11 cellular contexts compared by ENCODE assay signal in genomic region chr21:23886828-23887708, GRCh38.
DNase-seq lines count a peak whose midpoint lies in the region; ATAC-seq and TF ChIP-seq lines count a peak whose summit lies in the region.
"Had no signal": no experiment of that assay in that cellular context is flagged by ENCODE, and none has a peak within 500 bp of the region (broad histone marks: within the 10 kb centered on the region; RNA-seq: fewer than 3 reads in every experiment).

No MANE protein-coding gene starts in this region.

- H3K79me2 ChIP-seq in Karpas-422 (ENCODE audit: low read length) = no peaks in the 10 kb centered on the region

- H3K4me3 Mint-ChIP-seq in activated T-cell treated with anti-CD3 and anti-CD28 coated beads, Interleukin-2, amount 50 U/mL, for 72 hours = peak overlapping the region; percentile 66 to 72
- peak overlapping the region; percentile 55 for H3K4me3 Mint-ChIP-seq in activated T-helper 1 cell treated with anti-CD3 and anti-CD28 coated beads, Interleukin-12 subunit alpha, Interleukin-12 subunit beta, Interleukin-2, Interleukin-4 antibody, amounts not matched to agents 30 ng/mL and 10 ng/mL and 1 ng/mL, durations not matched to agents 14 hours and 24 hours and 36 hours
- peak overlapping the region; percentile 76 for H3K4me3 Mint-ChIP-seq in stimulated activated memory B cell treated with anti-CD40 and anti-IgM and Interleukin-4, amounts not matched to agents 10 μg/mL and 1 μg/mL and 100 μg/mL, for 72 hours

- no peak overlapping the region for H2AFZ ChIP-seq in Karpas-422 (ENCODE audit: low read length)

- H3K27ac ChIP-seq in Karpas-422 (ENCODE audit: low read length) (no peak overlapping the region), psoas muscle (no peak overlapping the region)
- H3K27ac ChIP-seq: colonic mucosa had no signal

- H3K36me3 Mint-ChIP-seq in activated T-cell treated with anti-CD3 and anti-CD28 coated beads, Interleukin-2, amount 50 U/mL, for 72 hours (ENCODE audit: insufficient read depth in 2 of 2) = no peaks in the 10 kb centered on the region
- H3K36me3 Mint-ChIP-seq in activated T-helper 1 cell treated with anti-CD3 and anti-CD28 coated beads, Interleukin-12 subunit alpha, Interleukin-12 subunit beta, Interleukin-2, Interleukin-4 antibody, amounts not matched to agents 30 ng/mL and 10 ng/mL and 1 ng/mL, durations not matched to agents 14 hours and 24 hours and 36 hours (ENCODE audit: low read depth) = no peaks in the 10 kb centered on the region
- no peaks in the 10 kb centered on the region for H3K36me3 Mint-ChIP-seq in stimulated activated memory B cell treated with anti-CD40 and anti-IgM and Interleukin-4, amounts not matched to agents 10 μg/mL and 1 μg/mL and 100 μg/mL, for 72 hours

- H3K4me1 ChIP-seq in Karpas-422 (ENCODE audit: low read length) = no peaks in the 10 kb centered on the region
- no peaks in the 10 kb centered on the region for H3K4me1 ChIP-seq in psoas muscle
- H3K4me1 ChIP-seq: colonic mucosa had no signal

- H3K4me2 ChIP-seq in Karpas-422 (ENCODE audit: low read depth, low read length, poor library complexity, severe bottlenecking) = no peak overlapping the region

- no peaks in the 10 kb centered on the region for H3K9me2 ChIP-seq in Karpas-422 (replicated peaks; ENCODE audit: insufficient read depth, low read length)

- H3K9me3 ChIP-seq in Karpas-422 (ENCODE audit: low read length) (peaks cover 10% of the 10 kb centered on the region), psoas muscle (no peaks in the 10 kb centered on the region)
- H3K9me3 ChIP-seq: colonic mucosa had no signal

- no peaks in the 10 kb centered on the region for H3K27me3 ChIP-seq in Karpas-422 (ENCODE audit: low read length)
- no peaks in the 10 kb centered on the region for H3K27me3 ChIP-seq in psoas muscle (ENCODE audit: insufficient read depth in 3 of 3, low read length in 2 of 3)
- H3K27me3 ChIP-seq: colonic mucosa had no signal

- peaks cover 8% of the 10 kb centered on the region for H3K4me1 Mint-ChIP-seq in activated T-cell treated with anti-CD3 and anti-CD28 coated beads, Interleukin-2, amount 50 U/mL, for 72 hours (ENCODE audit: low read depth)
- H3K4me1 Mint-ChIP-seq in activated T-helper 1 cell treated with anti-CD3 and anti-CD28 coated beads, Interleukin-12 subunit alpha, Interleukin-12 subunit beta, Interleukin-2, Interleukin-4 antibody, amounts not matched to agents 30 ng/mL and 10 ng/mL and 1 ng/mL, durations not matched to agents 14 hours and 24 hours and 36 hours (ENCODE audit: low read depth) = peaks cover 9% of the 10 kb centered on the region
- H3K4me1 Mint-ChIP-seq in stimulated activated memory B cell treated with anti-CD40 and anti-IgM and Interleukin-4, amounts not matched to agents 10 μg/mL and 1 μg/mL and 100 μg/mL, for 72 hours = peaks cover 16% of the 10 kb centered on the region

- intact Hi-C loops in activated T-helper 1 cell treated with anti-CD3 and anti-CD28 coated beads, Interleukin-12 subunit alpha, Interleukin-12 subunit beta, Interleukin-2, Interleukin-4 antibody, amounts not matched to agents 30 ng/mL and 10 ng/mL and 1 ng/mL, durations not matched to agents 14 hours and 24 hours and 36 hours (cut with micrococcal nuclease) = no loop called here
- intact Hi-C loops in psoas muscle (cut with DNase I) = no loop called here

- no peaks in the 10 kb centered on the region for H3K9me3 Mint-ChIP-seq in activated T-cell treated with anti-CD3 and anti-CD28 coated beads, Interleukin-2, amount 50 U/mL, for 72 hours
- H3K9me3 Mint-ChIP-seq in activated T-helper 1 cell treated with anti-CD3 and anti-CD28 coated beads, Interleukin-12 subunit alpha, Interleukin-12 subunit beta, Interleukin-2, Interleukin-4 antibody, amounts not matched to agents 30 ng/mL and 10 ng/mL and 1 ng/mL, durations not matched to agents 14 hours and 24 hours and 36 hours = no peaks in the 10 kb centered on the region
- no peaks in the 10 kb centered on the region for H3K9me3 Mint-ChIP-seq in stimulated activated memory B cell treated with anti-CD40 and anti-IgM and Interleukin-4, amounts not matched to agents 10 μg/mL and 1 μg/mL and 100 μg/mL, for 72 hours

- peak in 1 of 2 donors; percentile 37 for ATAC-seq in activated T-cell treated with anti-CD3 and anti-CD28 coated beads, Interleukin-2, amount 50 U/mL, for 72 hours (replicated peaks in 1 of 2)
- ATAC-seq in stimulated activated memory B cell treated with anti-CD40 and anti-IgM and Interleukin-4, amounts not matched to agents 10 μg/mL and 1 μg/mL and 100 μg/mL, for 72 hours = no peak
- no peak for ATAC-seq in psoas muscle

- no peaks in the 10 kb centered on the region for H4K20me1 ChIP-seq in Karpas-422 (ENCODE audit: insufficient read depth, low read depth, low read length)

- WGBS in psoas muscle, 3 donors = 74 to 85% (median 83%) methylated on average over 18 to 20 of the region's 20 CpGs

- DNase-seq in activated T-cell treated with anti-CD3 and anti-CD28 coated beads, Interleukin-2, amount 50 U/mL, for 72 hours = no peak
- DNase-seq in activated T-cell treated with anti-CD3 and anti-CD28 coated beads for 4 hours (no peak), Karpas-422 (no peak), psoas muscle (no peak), D341Med (ENCODE audit: low spot score) (no peak)
- no peak for DNase-seq in activated T-helper 1 cell treated with anti-CD3 and anti-CD28 coated beads, Interleukin-12 subunit alpha, Interleukin-12 subunit beta, Interleukin-2, Interleukin-4 antibody, amounts not matched to agents 30 ng/mL and 10 ng/mL and 1 ng/mL, durations not matched to agents 14 hours and 24 hours and 36 hours (ENCODE audit: low spot score)
- DNase-seq in stimulated activated CD4-positive, alpha-beta T cell treated with anti-CD3 and anti-CD28 coated beads, Interleukin-4, amount 100 ng/mL, for 24 hours = no peak
- DNase-seq: aorta, colonic mucosa, H7 had no signal

- H3K27me3 Mint-ChIP-seq in activated T-cell treated with anti-CD3 and anti-CD28 coated beads, Interleukin-2, amount 50 U/mL, for 72 hours (ENCODE audit: low read depth) = no peaks in the 10 kb centered on the region
- peaks cover 1% of the 10 kb centered on the region for H3K27me3 Mint-ChIP-seq in activated T-helper 1 cell treated with anti-CD3 and anti-CD28 coated beads, Interleukin-12 subunit alpha, Interleukin-12 subunit beta, Interleukin-2, Interleukin-4 antibody, amounts not matched to agents 30 ng/mL and 10 ng/mL and 1 ng/mL, durations not matched to agents 14 hours and 24 hours and 36 hours (ENCODE audit: insufficient read depth)
- H3K27me3 Mint-ChIP-seq in stimulated activated memory B cell treated with anti-CD40 and anti-IgM and Interleukin-4, amounts not matched to agents 10 μg/mL and 1 μg/mL and 100 μg/mL, for 72 hours = no peaks in the 10 kb centered on the region

- no peak overlapping the region for H3K27ac Mint-ChIP-seq in activated T-cell treated with anti-CD3 and anti-CD28 coated beads, Interleukin-2, amount 50 U/mL, for 72 hours
- H3K27ac Mint-ChIP-seq in activated T-helper 1 cell treated with anti-CD3 and anti-CD28 coated beads, Interleukin-12 subunit alpha, Interleukin-12 subunit beta, Interleukin-2, Interleukin-4 antibody, amounts not matched to agents 30 ng/mL and 10 ng/mL and 1 ng/mL, durations not matched to agents 14 hours and 24 hours and 36 hours = no peak overlapping the region
- peak overlapping the region; percentile 51 for H3K27ac Mint-ChIP-seq in stimulated activated memory B cell treated with anti-CD40 and anti-IgM and Interleukin-4, amounts not matched to agents 10 μg/mL and 1 μg/mL and 100 μg/mL, for 72 hours

- H3K4me3 ChIP-seq in Karpas-422 (ENCODE audit: low read length) = 0 out of 2 replicates have a peak overlapping the region, but pooled peaks have one; percentile 19
- no peak overlapping the region for H3K4me3 ChIP-seq in psoas muscle
- H3K4me3 ChIP-seq: colonic mucosa had no signal

- H3K9ac ChIP-seq in Karpas-422 (ENCODE audit: low read length) = no peak overlapping the region

- TF ChIP-seq CTCF in psoas muscle (IDR thresholded peaks at IDR 0.05) = no peak

- no peaks in the 10 kb centered on the region for H3K36me3 ChIP-seq in Karpas-422 (ENCODE audit: insufficient read depth, low read length)
- H3K36me3 ChIP-seq in psoas muscle (ENCODE audit: insufficient read depth in 1 of 2, low read depth in 1 of 2) = no peaks in the 10 kb centered on the region
- H3K36me3 ChIP-seq: colonic mucosa had no signal
